ENCODE assay signal across 20 cellular contexts in genomic region chrX:11579856-11580595, GRCh38.
DNase-seq lines count a peak whose midpoint lies in the region; ATAC-seq and TF ChIP-seq lines count a peak whose summit lies in the region.
"Had no signal": no experiment of that assay in that cellular context is flagged by ENCODE, and none has a peak within 500 bp of the region (broad histone marks: within the 10 kb centered on the region; RNA-seq: fewer than 3 reads in every experiment).

No MANE protein-coding gene starts in this region.

- peak overlapping the region; percentile 56 for H3K4me2 ChIP-seq in PC-3 (ENCODE audit: low read length)
- peak overlapping the region; percentile 30 for H3K4me2 ChIP-seq in osteoblast (ENCODE audit: insufficient read depth, low read length)

- H2AFZ ChIP-seq in PC-3 (ENCODE audit: low read length) (0 out of 2 replicates have a peak overlapping the region, but pooled peaks have one; percentile 42), osteoblast (ENCODE audit: low read length) (no peak overlapping the region)

- no peaks in the 10 kb centered on the region for H3K9me2 ChIP-seq in PC-3 (replicated peaks; ENCODE audit: low read length)

- H3K27me3 ChIP-seq in PC-3 (ENCODE audit: low read length) (no peaks in the 10 kb centered on the region), osteoblast (ENCODE audit: insufficient read depth, low read length) (no peaks in the 10 kb centered on the region), lower lobe of right lung (ENCODE audit: low read depth) (no peaks in the 10 kb centered on the region)
- H3K27me3 ChIP-seq: brain microvascular endothelial cell, esophagus muscularis mucosa, SJSA1, tibial nerve had no signal

- H3K27ac ChIP-seq in PC-3 (ENCODE audit: low read length) (no peak overlapping the region), osteoblast (ENCODE audit: low read depth, low read length) (no peak overlapping the region), lower lobe of right lung (no peak overlapping the region)
- H3K27ac ChIP-seq: brain microvascular endothelial cell, dorsolateral prefrontal cortex, esophagus muscularis mucosa, SJSA1, tibial nerve had no signal

- H3K4me3 ChIP-seq in PC-3 (ENCODE audit: low read length) (no peak overlapping the region), osteoblast (ENCODE audit: insufficient read depth, low read length) (no peak overlapping the region), lower lobe of right lung (no peak overlapping the region)
- H3K4me3 ChIP-seq: dorsolateral prefrontal cortex, esophagus muscularis mucosa, SJSA1, tibial nerve had no signal

- no peaks in the 10 kb centered on the region for H3K36me3 ChIP-seq in PC-3 (ENCODE audit: low read depth, low read length)
- no peaks in the 10 kb centered on the region for H3K36me3 ChIP-seq in osteoblast (ENCODE audit: insufficient read depth, low read length)
- H3K36me3 ChIP-seq in lower lobe of right lung, result no peaks in the 10 kb centered on the region
- H3K36me3 ChIP-seq: brain microvascular endothelial cell, esophagus muscularis mucosa, SJSA1, tibial nerve had no signal

- no peaks in the 10 kb centered on the region for H3K9me3 ChIP-seq in PC-3 (ENCODE audit: low read length)
- no peaks in the 10 kb centered on the region for H3K9me3 ChIP-seq in osteoblast (ENCODE audit: low read depth, low read length)
- no peaks in the 10 kb centered on the region for H3K9me3 ChIP-seq in lower lobe of right lung
- H3K9me3 ChIP-seq: esophagus muscularis mucosa, SJSA1, tibial nerve had no signal

- no peaks in the 10 kb centered on the region for H3K79me2 ChIP-seq in PC-3 (ENCODE audit: low read length)
- H3K79me2 ChIP-seq in osteoblast (ENCODE audit: insufficient read depth, low read length), result no peaks in the 10 kb centered on the region

- POLR2A ChIA-PET in PC-3 (lab: Charles Lee; ENCODE audit: unreplicated experiment), result interaction anchor here (0.6 kb wide), 1 partner anchor 435 kb away, joined by 3 read pairs; no protein-coding TSS in a partner anchor

- no peaks in the 10 kb centered on the region for H3F3A ChIP-seq in PC-3 (ENCODE audit: low read length, unreplicated experiment)

- CTCF ChIA-PET in PC-3 (lab: Charles Lee), result no interaction called here

- TF ChIP-seq CTCF in PC-3 (conservative IDR thresholded peaks at IDR 0.05; ENCODE audit: low read depth, low read length) (no peak), osteoblast (IDR thresholded peaks at IDR 0.05; ENCODE audit: extremely low read depth, low read depth, low read length) (no peak), lower lobe of right lung (IDR thresholded peaks at IDR 0.05) (no peak)

- intact Hi-C loops in PC-3 (cut with micrococcal nuclease) (no loop called here), lower lobe of right lung (cut with DNase I) (no loop called here)

- DNase-seq in NCI-H748 (lab: John Stamatoyannopoulos, UW; ENCODE audit: unreplicated experiment), result peak; percentile 6
- no peak for DNase-seq in NCI-H748 treated with DMSO at 0.1 percent for 48 hours (lab: John Stamatoyannopoulos, UW)
- DNase-seq in PC-3, result peak; percentile 16
- no peak for DNase-seq in osteoblast (ENCODE audit: insufficient read length, low spot score, missing footprints)
- DNase-seq in lower lobe of right lung, result no peak
- DNase-seq: activated CD4-positive, alpha-beta T cell treated with anti-CD3 and anti-CD28 coated beads for 36 hours; activated naive CD4-positive, alpha-beta T cell treated with anti-CD3 and anti-CD28 coated beads, Interleukin-2, amount 10 ng/mL, durations not matched to agents 7 days and 5 days; brain microvascular endothelial cell; dorsolateral prefrontal cortex; GF-D8; NCI-H2029 treated with DMSO at 0.1 percent for 48 hours; nucleus accumbens; stimulated activated CD4-positive, alpha-beta T cell treated with anti-CD3 and anti-CD28 coated beads, Interleukin-2, amount 100 ng/mL, for 48 hours; T1000 had no signal

- H4K20me1 ChIP-seq in PC-3 (ENCODE audit: low read length) (no peaks in the 10 kb centered on the region), osteoblast (ENCODE audit: insufficient read depth, low read length) (no peaks in the 10 kb centered on the region)

- H3K4me1 ChIP-seq in PC-3 (ENCODE audit: insufficient read depth, low read length), result peaks cover 10% of the 10 kb centered on the region
- H3K4me1 ChIP-seq in osteoblast (ENCODE audit: insufficient read depth, low read length), result no peaks in the 10 kb centered on the region
- no peaks in the 10 kb centered on the region for H3K4me1 ChIP-seq in lower lobe of right lung
- H3K4me1 ChIP-seq: SJSA1, tibial nerve had no signal

- peak; percentile 45 for ATAC-seq in HG03159 (IDR thresholded peaks at IDR 0.05; ENCODE audit: unreplicated experiment)
- ATAC-seq in PC-3, result no peak
- ATAC-seq in GM21825 (IDR thresholded peaks at IDR 0.05; ENCODE audit: unreplicated experiment), result no peak
- no peak for ATAC-seq in GM19324 (IDR thresholded peaks at IDR 0.05; ENCODE audit: low FRiP score, unreplicated experiment)
- no peak for ATAC-seq in lower lobe of right lung
- ATAC-seq: activated CD4-positive, alpha-beta T cell treated with anti-CD3 and anti-CD28 coated beads for 36 hours had no signal

- BruUV-seq in PC-3 (replicated peaks; lab: Mats Ljungman, UMichigan), result no TSS peak

- H3K9ac ChIP-seq in PC-3 (ENCODE audit: low read length), result no peak overlapping the region

Comparison
In these comparisons a context has a peak if more than half of its experiments do, and no peak if none do; other contexts are left out.
1. DNase-seq: peak in NCI-H748 (single experiment) and PC-3 (single experiment); none in NCI-H748 treated with DMSO at 0.1 percent for 48 hours (single experiment), osteoblast (single experiment) and lower lobe of right lung (single experiment).